In genomic region chr6:17719323-17720041, GRCh38 we compare ENCODE assay signal across 14 cellular contexts.
"Had no signal": no experiment of that assay in that cellular context is flagged by ENCODE, and none has a peak within 500 bp of the region (broad histone marks: within the 10 kb centered on the region; RNA-seq: fewer than 3 reads in every experiment).

No MANE protein-coding gene starts in this region.

- DNase-seq: activated CD4-positive, alpha-beta memory T cell treated with anti-CD3 and anti-CD28 coated beads for 36 hours; activated effector memory CD4-positive, alpha-beta T cell treated with anti-CD3 and anti-CD28 coated beads, Interleukin-2, amount 50 U/mL, for 16 hours; activated naive CD8-positive, alpha-beta T cell treated with anti-CD3 and anti-CD28 coated beads for 36 hours; activated T-cell treated with anti-CD3 and anti-CD28 coated beads, Interleukin-2, amount 50 U/mL, for 4 hours; cerebellar nuclear complex; effector memory CD8-positive, alpha-beta T cell; hypothalamus; lower lobe of right lung; midbrain; naive B cell; retina had no signal

- H3K27ac ChIP-seq: lower lobe of right lung, parathyroid adenoma, skin epidermis had no signal

- H3K9me3 Mint-ChIP-seq: activated CD4-positive, alpha-beta memory T cell treated with anti-CD3 and anti-CD28 coated beads for 36 hours; activated naive CD8-positive, alpha-beta T cell treated with anti-CD3 and anti-CD28 coated beads for 36 hours; activated T-cell treated with anti-CD3 and anti-CD28 coated beads, Interleukin-2, amount 50 U/mL, for 4 hours; dendritic cell treated with granulocyte-macrophage colony-stimulating factor and Interleukin-4, amounts not matched to agents 40 ng/mL and 50 ng/mL, for 4 days; effector memory CD8-positive, alpha-beta T cell had no signal

- H3K4me1 Mint-ChIP-seq: naive B cell had no signal

- H3K4me3 ChIP-seq: lower lobe of right lung, skin epidermis had no signal

- H3K27me3 Mint-ChIP-seq: activated CD4-positive, alpha-beta memory T cell treated with anti-CD3 and anti-CD28 coated beads for 36 hours; dendritic cell treated with granulocyte-macrophage colony-stimulating factor and Interleukin-4, amounts not matched to agents 40 ng/mL and 50 ng/mL, for 4 days; naive B cell had no signal

- H3K27ac Mint-ChIP-seq: activated CD4-positive, alpha-beta memory T cell treated with anti-CD3 and anti-CD28 coated beads for 36 hours; activated naive CD8-positive, alpha-beta T cell treated with anti-CD3 and anti-CD28 coated beads for 36 hours; dendritic cell treated with granulocyte-macrophage colony-stimulating factor and Interleukin-4, amounts not matched to agents 40 ng/mL and 50 ng/mL, for 4 days; effector memory CD8-positive, alpha-beta T cell had no signal

- H3K4me3 Mint-ChIP-seq: activated CD4-positive, alpha-beta memory T cell treated with anti-CD3 and anti-CD28 coated beads for 36 hours; activated naive CD8-positive, alpha-beta T cell treated with anti-CD3 and anti-CD28 coated beads for 36 hours; activated T-cell treated with anti-CD3 and anti-CD28 coated beads, Interleukin-2, amount 50 U/mL, for 4 hours; dendritic cell treated with granulocyte-macrophage colony-stimulating factor and Interleukin-4, amounts not matched to agents 40 ng/mL and 50 ng/mL, for 4 days; effector memory CD8-positive, alpha-beta T cell; naive B cell had no signal

- H3K4me1 ChIP-seq: lower lobe of right lung, parathyroid adenoma had no signal

- H3K36me3 ChIP-seq: lower lobe of right lung had no signal

- H3K9me3 ChIP-seq: lower lobe of right lung had no signal

- H3K36me3 Mint-ChIP-seq: activated CD4-positive, alpha-beta memory T cell treated with anti-CD3 and anti-CD28 coated beads for 36 hours; activated naive CD8-positive, alpha-beta T cell treated with anti-CD3 and anti-CD28 coated beads for 36 hours; naive B cell had no signal

- ATAC-seq: activated T-cell treated with anti-CD3 and anti-CD28 coated beads, Interleukin-2, amount 50 U/mL, for 4 hours; effector memory CD8-positive, alpha-beta T cell; lower lobe of right lung had no signal
